1 cellular context compared by ENCODE assay signal in genomic region chr17:40023590-40024292, GRCh38.
TF ChIP-seq lines count a peak whose summit lies in the region.

No MANE protein-coding gene starts in this region.

TF ChIP-seq in IMR-90, 13 proteins besides CTCF, POLR2A, EP300 and RAD21 (continued from another document):
- no peak for TF ChIP-seq NFE2L2 (IDR thresholded peaks at IDR 0.05; ENCODE audit: low read depth, low read length)
- TF ChIP-seq FOS (IDR thresholded peaks at IDR 0.05; ENCODE audit: low read depth, low read length) = no peak
- no peak for TF ChIP-seq ELK1 (IDR thresholded peaks at IDR 0.05; ENCODE audit: borderline replicate concordance, low read depth, low read length)
- no peak for TF ChIP-seq MAFK (IDR thresholded peaks at IDR 0.05; ENCODE audit: low read depth, low read length)
- no peak for TF ChIP-seq RCOR1 (IDR thresholded peaks at IDR 0.05; ENCODE audit: insufficient replicate concordance, low read length)
- no peak for TF ChIP-seq USF2 (IDR thresholded peaks at IDR 0.05; ENCODE audit: low read depth, low read length)
- no peak for TF ChIP-seq RFX5 (IDR thresholded peaks at IDR 0.05; ENCODE audit: low read depth, low read length)
- no peak for TF ChIP-seq CEBPB (IDR thresholded peaks at IDR 0.05; ENCODE audit: low read depth, low read length)
- no peak for TF ChIP-seq MXI1 (IDR thresholded peaks at IDR 0.05; ENCODE audit: borderline replicate concordance, low read depth, low read length)
- no peak for TF ChIP-seq SMC3 (IDR thresholded peaks at IDR 0.05; ENCODE audit: low read depth, low read length)
- no peak for TF ChIP-seq BHLHE40 (IDR thresholded peaks at IDR 0.05; ENCODE audit: low read depth, low read length)
- TF ChIP-seq MAZ (IDR thresholded peaks at IDR 0.05; ENCODE audit: borderline replicate concordance, low read depth, low read length) = no peak
